Comparison of ENCODE assay signal across 20 cellular contexts in the genomic region with DNA sequence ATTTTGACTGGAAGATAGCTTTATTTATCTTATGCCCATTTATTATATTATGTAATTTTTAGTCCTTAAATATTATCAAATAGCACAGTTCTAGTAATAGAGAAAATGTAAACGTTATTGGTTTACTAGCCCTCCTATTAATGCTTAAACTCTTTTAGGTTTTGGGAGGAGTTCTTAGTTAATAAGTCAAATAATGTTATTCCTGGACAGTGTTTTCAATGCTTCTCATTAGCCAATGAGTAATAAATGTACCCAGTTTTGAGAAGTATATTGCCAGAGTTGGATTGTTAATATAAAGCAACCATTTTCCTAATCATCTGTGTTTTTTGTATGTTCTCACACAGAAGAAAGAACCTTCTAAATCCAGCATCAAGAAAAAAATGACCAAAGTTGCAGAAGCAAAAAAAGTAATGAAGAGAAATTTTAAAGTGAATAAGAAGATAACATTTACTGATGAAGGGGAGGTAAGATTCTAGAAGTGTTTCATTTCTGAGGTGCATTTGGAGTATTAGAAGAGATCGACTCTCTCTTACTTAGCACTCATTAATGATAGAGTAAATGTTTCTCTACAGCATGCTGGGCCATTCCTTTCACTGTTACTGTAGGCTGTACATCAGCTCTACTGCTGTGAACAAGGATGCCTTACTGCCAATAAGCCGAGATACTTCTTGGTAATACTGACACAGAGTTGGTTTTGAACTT.
"Had no signal": no experiment of that assay in that cellular context is flagged by ENCODE, and none has a peak within 500 bp of the region (broad histone marks: within the 10 kb centered on the region; RNA-seq: fewer than 3 reads in every experiment).

No MANE protein-coding gene starts in this region.

- ATAC-seq: activated CD4-positive, alpha-beta T cell treated with anti-CD3 and anti-CD28 coated beads for 36 hours; foreskin keratinocyte; left colon; lower lobe of right lung; natural killer cell treated with Interleukin-12 subunit alpha and Interleukin-12 subunit beta and Interleukin-15 and Interleukin-18, amount 100 ng/mL, for 72 hours; stimulated activated memory B cell treated with anti-CD40 and anti-IgM and Interleukin-4, amounts not matched to agents 10 μg/mL and 1 μg/mL and 100 μg/mL, for 72 hours; WTC11 had no signal

- H3K4me3 ChIP-seq: cardiac muscle cell, dorsolateral prefrontal cortex, lower lobe of right lung, spleen, thoracic aorta, upper lobe of left lung had no signal

- DNase-seq: activated CD4-positive, alpha-beta T cell treated with anti-CD3 and anti-CD28 coated beads for 36 hours; activated CD4-positive, alpha-beta T cell treated with anti-CD3 and anti-CD28 coated beads, Interleukin-2, amount 50 U/mL, for 48 hours; activated naive CD4-positive, alpha-beta T cell; activated naive CD8-positive, alpha-beta T cell treated with anti-CD3 and anti-CD28 coated beads for 36 hours; amniotic stem cell; dorsolateral prefrontal cortex; foreskin keratinocyte; hippocampal formation; left colon; lower lobe of right lung; retina; spleen; stimulated activated CD4-positive, alpha-beta T cell treated with anti-CD3 and anti-CD28 coated beads, Interleukin-4, amount 100 ng/mL, for 4 hours; upper lobe of left lung had no signal

- FAIRE-seq: islet of Langerhans had no signal
